28 cellular contexts compared by ENCODE assay signal in the genomic region with DNA sequence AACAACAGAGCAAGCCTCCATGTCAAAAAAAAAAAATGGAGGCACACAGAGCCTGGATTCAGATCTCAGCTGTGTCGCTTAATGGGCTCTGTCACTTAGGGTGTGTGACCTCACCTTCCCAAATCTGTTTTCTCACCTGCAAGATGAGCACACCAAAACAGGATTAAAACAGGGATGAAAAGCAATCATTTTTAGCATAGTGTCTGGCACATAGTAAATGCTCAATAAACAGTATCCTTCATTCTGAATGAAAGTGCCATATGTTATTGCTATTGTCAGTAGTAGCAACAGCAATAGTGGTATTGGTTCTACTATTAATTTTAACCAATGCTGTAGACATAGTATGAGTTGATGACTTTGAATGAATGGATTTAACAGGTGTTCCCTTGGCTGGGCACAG. TPM values are rescaled to one million over a fixed set of nuclear protein-coding genes. Genes with fewer than 3 reads are reported as not detected.
DNase-seq lines count a peak whose midpoint lies in the region; ATAC-seq and TF ChIP-seq lines count a peak whose summit lies in the region.
"Had no signal": no experiment of that assay in that cellular context is flagged by ENCODE, and none has a peak within 500 bp of the region (broad histone marks: within the 10 kb centered on the region; RNA-seq: fewer than 3 reads in every experiment).

No MANE protein-coding gene starts in this region.

- TF ChIP-seq CTCF in nephron progenitor cell (IDR thresholded peaks at IDR 0.05): no peak
- no peak for TF ChIP-seq CTCF in suprapubic skin (IDR thresholded peaks at IDR 0.05)

- H3K27ac Mint-ChIP-seq in nephron progenitor cell: peak overlapping the region; percentile 57
- no peak overlapping the region for H3K27ac Mint-ChIP-seq in effector memory CD8-positive, alpha-beta T cell

- no peaks in the 10 kb centered on the region for H3K9me3 Mint-ChIP-seq in nephron progenitor cell
- H3K9me3 Mint-ChIP-seq in effector memory CD8-positive, alpha-beta T cell: no peaks in the 10 kb centered on the region
- H3K9me3 Mint-ChIP-seq: CD14-positive monocyte; CD8-positive, alpha-beta memory T cell had no signal

- no peaks in the 10 kb centered on the region for H3K27me3 ChIP-seq in suprapubic skin
- H3K27me3 ChIP-seq: BE2C had no signal

- ATAC-seq in HG02852 (IDR thresholded peaks at IDR 0.05; ENCODE audit: unreplicated experiment): no peak
- no peak for ATAC-seq in effector memory CD8-positive, alpha-beta T cell (replicated peaks)
- no peak for ATAC-seq in HG03442 (IDR thresholded peaks at IDR 0.05; ENCODE audit: unreplicated experiment)
- ATAC-seq: Panc1 had no signal

- no peak overlapping the region for H3K4me3 Mint-ChIP-seq in nephron progenitor cell
- no peak overlapping the region for H3K4me3 Mint-ChIP-seq in effector memory CD8-positive, alpha-beta T cell
- H3K4me3 Mint-ChIP-seq: CD14-positive monocyte; CD8-positive, alpha-beta memory T cell had no signal

- H3K9me3 ChIP-seq in suprapubic skin: no peaks in the 10 kb centered on the region
- H3K9me3 ChIP-seq: BE2C, HAP-1 had no signal

- TF ChIP-seq POLR2A in suprapubic skin (IDR thresholded peaks at IDR 0.05): no peak

- TF ChIP-seq EP300 in suprapubic skin (IDR thresholded peaks at IDR 0.05): no peak

- no peaks in the 10 kb centered on the region for H3K27me3 Mint-ChIP-seq in nephron progenitor cell (ENCODE audit: low read depth, poor library complexity)
- H3K27me3 Mint-ChIP-seq in effector memory CD8-positive, alpha-beta T cell: no peaks in the 10 kb centered on the region
- H3K27me3 Mint-ChIP-seq: CD8-positive, alpha-beta memory T cell had no signal

- peaks cover 39% of the 10 kb centered on the region for H3K4me1 ChIP-seq in suprapubic skin
- H3K4me1 ChIP-seq: BE2C, HAP-1 had no signal

- H3K4me3 ChIP-seq in suprapubic skin: no peak overlapping the region
- H3K4me3 ChIP-seq: HAP-1 had no signal

- 93% methylated on average over 1 of the region's 1 CpG for WGBS in suprapubic skin

- H3K4me1 Mint-ChIP-seq in nephron progenitor cell: no peaks in the 10 kb centered on the region
- peaks cover 1 to 4% of the 10 kb centered on the region in 2 donors for H3K4me1 Mint-ChIP-seq in effector memory CD8-positive, alpha-beta T cell (ENCODE audit: low read depth in 2 of 2)
- H3K4me1 Mint-ChIP-seq: CD14-positive monocyte had no signal

- peaks cover 63% of the 10 kb centered on the region for H3K36me3 Mint-ChIP-seq in nephron progenitor cell (ENCODE audit: low read depth)
- peaks cover 29% of the 10 kb centered on the region for H3K36me3 Mint-ChIP-seq in effector memory CD8-positive, alpha-beta T cell (ENCODE audit: insufficient read depth)

- no peak for DNase-seq in caudate nucleus (lab: John Stamatoyannopoulos, UW)
- no peak for DNase-seq in nephron progenitor cell
- DNase-seq in suprapubic skin (ENCODE audit: low spot score in 2 of 2): no peak
- DNase-seq in EL: no peak
- DNase-seq in effector memory CD8-positive, alpha-beta T cell: no peak
- DNase-seq: ACHN; BE2C; CD8-positive, alpha-beta memory T cell; DMS 273 treated with DMSO at 0.1 percent for 48 hours; DMS79; GF-D8; GOT3; KBM-7; MM.1S; NCI-H1048; NCI-H1417; NCI-H1694; NCI-H2029 treated with DMSO at 0.1 percent for 48 hours; NCI-H2227 treated with DMSO at 0.1 percent for 48 hours; NCI-H526 treated with DMSO at 0.1 percent for 48 hours; SHP77 had no signal

- H3K27ac ChIP-seq in caudate nucleus (ENCODE audit: low read depth, low read length) (peak overlapping the region; percentile 98), suprapubic skin (peak overlapping the region; percentile 78)
- H3K27ac ChIP-seq: RWPE1 had no signal

- peaks cover 35% of the 10 kb centered on the region for H3K36me3 ChIP-seq in suprapubic skin

RNA-seq across cellular contexts. Expression of a gene that starts 23.3 kb away (rescaled TPM):
- total RNA-seq in suprapubic skin: 100 to 1,000 TPM; 104 to 166 (median 113) TPM

RNA-seq across cellular contexts. Expression of a gene that starts 25.4 kb away (rescaled TPM):
- total RNA-seq in suprapubic skin: 10 to 100 TPM; 24.8 to 42.4 (median 35.4) TPM

RNA-seq across cellular contexts. Expression of a gene that starts 25.6 kb away (rescaled TPM):
- 10 to 100 TPM; 36.3 to 57.8 (median 48.0) TPM for total RNA-seq in suprapubic skin

RNA-seq across cellular contexts. Expression of a gene that starts 29.7 kb away (rescaled TPM):
- total RNA-seq in suprapubic skin: 10 to 100 TPM in 1 of 4 donors, 1 to 10 TPM in 3; 1.9 to 16.2 (median 5.8) TPM
- total RNA-seq: NCI-H460 had no signal

RNA-seq across cellular contexts. Expression of a gene that starts 41.1 kb away (rescaled TPM):
- 100 to 1,000 TPM; 426 to 850 (median 540) TPM for total RNA-seq in suprapubic skin
